ENCODE assay signal across 8 cellular contexts in the genomic region with DNA sequence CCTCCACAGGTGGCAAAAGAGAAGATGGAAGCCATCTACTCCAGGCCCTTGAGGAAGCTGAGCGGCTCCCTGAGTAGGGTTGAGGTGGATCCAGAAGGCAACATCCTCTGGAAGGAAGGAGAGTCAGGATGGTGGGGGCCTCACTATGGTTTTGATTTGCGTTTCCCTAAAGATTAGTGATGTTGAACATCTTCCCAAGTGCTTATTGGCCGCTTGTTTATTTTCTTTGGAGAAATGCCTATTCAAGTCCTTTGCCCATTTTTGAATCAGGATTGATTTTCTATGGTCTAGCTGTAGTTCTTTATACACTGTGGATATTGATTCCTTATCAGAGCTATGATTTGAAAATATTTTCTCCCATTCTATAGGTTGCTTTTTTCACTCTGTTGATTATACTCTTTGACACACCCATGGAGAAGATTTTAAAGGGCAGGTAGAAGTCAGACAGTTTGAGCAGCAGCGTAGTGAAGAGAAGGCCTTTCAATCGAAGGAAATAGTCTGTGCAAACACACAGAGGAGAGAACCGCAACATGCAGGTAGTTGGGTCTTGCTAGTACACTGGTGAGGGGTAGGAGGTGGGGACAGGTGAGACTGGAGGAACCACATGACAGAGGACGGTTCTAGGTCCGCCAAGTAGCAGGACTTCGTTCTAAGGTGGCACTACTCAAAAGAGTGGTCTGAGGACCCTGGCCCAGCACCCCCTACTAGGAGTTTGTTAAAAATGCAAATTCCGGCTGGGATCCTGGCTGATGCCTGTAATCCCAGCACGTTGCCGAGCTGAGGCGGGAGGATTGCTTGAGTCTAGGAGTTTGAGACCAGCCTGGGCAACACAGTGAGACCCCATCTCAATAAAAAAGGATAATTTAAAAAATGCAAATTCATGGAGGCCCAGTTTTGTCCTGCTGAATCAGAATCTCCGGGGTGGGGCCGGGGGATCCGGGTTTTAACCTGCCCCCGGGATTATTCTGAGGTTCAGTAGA. TPM values are rescaled to one million over a fixed set of nuclear protein-coding genes. Genes with fewer than 3 reads are reported as not detected.
A peak's percentile ranks its signal among the peaks of the same experiment; 100 is the strongest.
DNase-seq lines count a peak whose midpoint lies in the region; ATAC-seq and TF ChIP-seq lines count a peak whose summit lies in the region.

No MANE protein-coding gene starts in this region.

- H3K4me1 ChIP-seq in GM23248 (ENCODE audit: insufficient read depth) (0 out of 2 replicates have a peak, but pooled peaks cover 4% of the 10 kb centered on the region), gastrocnemius medialis (peaks cover 11 to 20% of the 10 kb centered on the region in 2 donors)

- H3K79me2 ChIP-seq in GM23248 (ENCODE audit: insufficient read depth): no peaks in the 10 kb centered on the region

- H3K36me3 ChIP-seq in GM23248 (ENCODE audit: low read depth): no peaks in the 10 kb centered on the region
- H3K36me3 ChIP-seq in gastrocnemius medialis: no peaks in the 10 kb centered on the region

- H3K4me3 ChIP-seq in GM23248: peak overlapping the region; percentile 74
- H3K4me3 ChIP-seq in fibroblast of pulmonary artery (replicated peaks; ENCODE audit: low read depth, low read length): peak overlapping the region; percentile 43
- H3K4me3 ChIP-seq in gastrocnemius medialis: peak overlapping the region; percentile 62 to 66 (median 65)

- H3K27me3 ChIP-seq in GM23248 (replicated peaks; ENCODE audit: insufficient read depth) (no peaks in the 10 kb centered on the region), gastrocnemius medialis (no peaks in the 10 kb centered on the region)

- DNase-seq in GM23248 (peak; percentile 26), fibroblast of pulmonary artery (ENCODE audit: low read depth) (peak; percentile 46), gastrocnemius medialis (no peak), NCI-H524 treated with DMSO at 0.1 percent for 48 hours (lab: John Stamatoyannopoulos, UW) (no peak), DMS79 (lab: John Stamatoyannopoulos, UW) (no peak), DMS79 treated with DMSO at 0.1 percent for 48 hours (lab: John Stamatoyannopoulos, UW) (no peak)
- DNase-seq in stimulated activated CD4-positive, alpha-beta T cell treated with anti-CD3 and anti-CD28 coated beads, Interleukin-1b, Interleukin-23, amount 100 ng/mL, for 48 hours: no peak

- 43 to 45% methylated on average over 17 of the region's 17 CpGs for WGBS in GM23248 (ENCODE audit: low coverage in 1 of 2, low lambda C conversion rate in 2 of 2, missing lambda C conversion rate in 2 of 2), 2 experiments

- peaks cover 22% of the 10 kb centered on the region for H3F3A ChIP-seq in GM23248 (ENCODE audit: insufficient read depth)

- H3K27ac ChIP-seq in GM23248 (peak overlapping the region; percentile 55), gastrocnemius medialis (peak overlapping the region; percentile 79 to 88 (median 84))

- peak overlapping the region; percentile 90 for H3K9ac ChIP-seq in GM23248

- ATAC-seq in SK-N-SH treated with all-trans-retinoic acid at 6 μM for 48 hours: no peak
- ATAC-seq in gastrocnemius medialis: no peak

- TF ChIP-seq CTCF in fibroblast of pulmonary artery (IDR thresholded peaks at IDR 0.05; ENCODE audit: low read length, missing control alignments) (no peak), gastrocnemius medialis (IDR thresholded peaks at IDR 0.05 in 4 of 5, conservative IDR thresholded peaks at IDR 0.05 in 1 of 5) (no peak)

- intact Hi-C loops in gastrocnemius medialis (cut with DNase I; ENCODE audit: low total_unique reads): loop anchor here (1.0 to 5.0 kb wide), 7 partner anchors 32 to 298 kb away; partner anchors contain the start of gene KSR1

- no peaks in the 10 kb centered on the region for H3K9me2 ChIP-seq in GM23248 (ENCODE audit: insufficient read depth)

- H2AFZ ChIP-seq in GM23248: peak overlapping the region; percentile 80

- H3K9me3 ChIP-seq in GM23248 (ENCODE audit: low read depth) (no peaks in the 10 kb centered on the region), gastrocnemius medialis (no peaks in the 10 kb centered on the region)

- no peak for TF ChIP-seq POLR2A in gastrocnemius medialis (IDR thresholded peaks at IDR 0.05)

- in situ Hi-C loops in GM23248 (cut with MboI): no loop called here
- in situ Hi-C loops in gastrocnemius medialis (cut with MboI; ENCODE audit: low sequenced_read_pairs in 4 of 4): loop anchor here in 3 of 4 donors (5.0 to 25.0 kb wide), 6 partner anchors 110 to 535 kb away; partner anchors contain the start of genes KSR1 (in 2 of the 3) and LYRM9 (in 1 of the 3)

- peak overlapping the region; percentile 82 for H3K4me2 ChIP-seq in GM23248 (ENCODE audit: unreplicated experiment)

- H4K20me1 ChIP-seq in GM23248 (ENCODE audit: insufficient read depth): no peaks in the 10 kb centered on the region

TF ChIP-seq in SK-N-SH treated with all-trans-retinoic acid at 6 μM for 48 hours, 23 proteins besides CTCF, POLR2A, EP300 and RAD21:
- peak; percentile 48; the same call in 1 of the 2 replicates for TF ChIP-seq GLIS3 (CRISPR knock-in tag; IDR thresholded peaks at IDR 0.05)
- no peak for TF ChIP-seq CSDC2 (CRISPR knock-in tag; IDR thresholded peaks at IDR 0.05)
- TF ChIP-seq ZFP3 (CRISPR knock-in tag; IDR thresholded peaks at IDR 0.05): 0 out of 2 replicates have a peak, but pooled peaks have one; percentile 12
- TF ChIP-seq SNAI2 (CRISPR knock-in tag; IDR thresholded peaks at IDR 0.05): no peak

RNA-seq across cellular contexts. Expression of gene WSB1, which starts 58.9 kb away (rescaled TPM):
- total RNA-seq in GM23248 (2014; rRNA removed; shearing (Covaris generic)): 127 and 155 TPM in 2 replicates
- polyA plus RNA-seq in GM23248 (2016; fragmentation: Nextera tagmentation; extraction: Ambion mirVana): 116 and 135 TPM in 2 replicates
- total RNA-seq in gastrocnemius medialis: 10 to 100 TPM; 15.8 to 48.1 (median 20.4) TPM

Comparison
In these comparisons a context has a peak if more than half of its experiments do, and no peak if none do; other contexts are left out.
1. DNase-seq: peak in GM23248 (single experiment) and fibroblast of pulmonary artery (single experiment); none in gastrocnemius medialis (0 of 2), NCI-H524 treated with DMSO at 0.1 percent for 48 hours (single experiment), DMS79 (single experiment), DMS79 treated with DMSO at 0.1 percent for 48 hours (single experiment) and stimulated activated CD4-positive, alpha-beta T cell treated with anti-CD3 and anti-CD28 coated beads, Interleukin-1b, Interleukin-23, amount 100 ng/mL, for 48 hours (single experiment).
2. Peak in every context shown above with its lines, with median percentiles within 50 percentile points of each other: H3K4me3 ChIP-seq.